In the genomic region with DNA sequence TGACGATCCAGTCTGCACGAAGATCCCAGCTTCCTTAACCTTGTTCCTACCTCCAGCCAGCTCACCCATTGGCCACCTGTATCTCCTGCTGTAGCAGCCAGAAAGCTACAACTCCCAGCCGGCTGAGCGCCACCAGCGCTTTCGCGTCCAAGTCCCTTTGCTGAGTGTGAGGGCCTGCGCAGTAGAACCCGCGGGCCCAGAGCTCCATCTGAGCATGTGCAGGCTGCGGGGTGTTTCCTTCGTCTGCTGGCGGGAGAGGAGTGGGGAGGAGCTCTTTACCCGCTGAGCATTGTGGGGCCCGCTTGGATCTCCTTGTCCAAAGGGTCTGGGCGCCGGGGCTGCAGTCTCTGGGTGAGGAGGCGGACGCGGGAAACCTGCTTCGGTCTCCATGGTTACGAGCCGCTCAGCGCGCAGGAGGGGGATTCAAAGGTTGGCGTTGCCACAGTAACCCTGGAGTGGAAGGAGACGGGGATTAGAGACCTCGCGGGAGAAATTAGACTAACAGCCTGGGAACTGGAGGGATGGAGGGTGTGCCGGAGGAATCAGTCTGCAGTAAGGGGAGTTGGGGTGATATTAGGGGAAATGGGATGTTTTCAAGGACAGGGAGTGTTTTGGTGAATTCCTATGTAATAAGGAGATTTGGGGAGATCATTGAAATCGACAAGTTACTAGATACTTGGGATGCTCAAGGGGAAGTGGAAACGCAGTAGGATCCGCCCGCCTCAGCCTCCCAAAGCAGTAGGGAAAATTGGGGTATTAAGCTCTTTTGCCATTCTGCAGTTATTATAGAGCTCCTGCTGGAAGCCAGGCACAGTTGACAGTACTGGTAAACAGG, we compare ENCODE assay signal across 8 cellular contexts. TPM values are rescaled to one million over a fixed set of nuclear protein-coding genes. Genes with fewer than 3 reads are reported as not detected.
DNase-seq lines count a peak whose midpoint lies in the region; ATAC-seq, FAIRE-seq and TF ChIP-seq lines count a peak whose summit lies in the region.

No MANE protein-coding gene starts in this region.

- H3K4me2 ChIP-seq in H1 (ENCODE audit: insufficient read depth in 1 of 2, low read depth in 2 of 2, low read length in 2 of 2), result peak overlapping the region; percentile 78 to 86

- peak overlapping the region in 3 of 4 experiments; percentile 29 to 52 (median 36); a peak in 5 of 7 replicates for H3K9ac ChIP-seq in H1 (replicated peaks in 1 of 4; ENCODE audit: extremely low read depth in 1 of 4, low read depth in 3 of 4, low read length in 3 of 4)

- TF ChIP-seq CTCF in GM20000 (IDR thresholded peaks at IDR 0.05; ENCODE audit: extremely low read depth, missing control alignments) (no peak), H1 (IDR thresholded peaks at IDR 0.05; ENCODE audit: control extremely low read depth in 1 of 3, insufficient read depth in 1 of 3, low read depth in 1 of 3, low read length in 3 of 3) (no peak)

- CTCF ChIA-PET in H1 (lab: Charles Lee; ENCODE audit: partially characterized antibody), result interaction anchor here (0.6 to 9.4 kb wide), 13 partner anchors 9 to 242 kb away, joined by 3 to 68 read pairs (median 6); no protein-coding TSS in a partner anchor

- H2AK5ac ChIP-seq in H1 (ENCODE audit: low read depth, low read length), result no peak overlapping the region

- no peaks in the 10 kb centered on the region; a peak in 1 of 7 replicates for H3K27me3 ChIP-seq in H1 (replicated peaks in 1 of 4; ENCODE audit: control insufficient read depth in 3 of 4, extremely low read depth in 1 of 4, insufficient read depth in 3 of 4, low read length in 3 of 4)

- H4K8ac ChIP-seq in H1 (ENCODE audit: extremely low read depth, insufficient read depth, low read length), result no peak overlapping the region

- peak; percentile 90 for FAIRE-seq in H1 (lab: Jason Lieb, UNC)

- H3K36me3 Mint-ChIP-seq in memory B cell, result peaks cover 4% of the 10 kb centered on the region

- no peak for TF ChIP-seq EP300 in H1 (IDR thresholded peaks at IDR 0.05; ENCODE audit: borderline replicate concordance in 1 of 2, low read depth in 2 of 2, low read length in 2 of 2)

- no peaks in the 10 kb centered on the region for H3K9me3 Mint-ChIP-seq in memory B cell

- no peak overlapping the region for H3K27ac Mint-ChIP-seq in memory B cell

- H3K27ac ChIP-seq in H1 (ENCODE audit: low read depth, low read length), result peak overlapping the region; percentile 81

- H3K79me2 ChIP-seq in H1 (ENCODE audit: control insufficient read depth in 1 of 2, insufficient read depth in 2 of 2, low read length in 2 of 2), result no peaks in the 10 kb centered on the region

- peak overlapping the region; percentile 32 for H4K5ac ChIP-seq in H1 (ENCODE audit: insufficient read length, low read depth, low read length)

- no peak overlapping the region for H2BK15ac ChIP-seq in H1 (ENCODE audit: low read length)

- 0 out of 2 replicates have a peak overlapping the region, but pooled peaks have one; percentile 11 for H2BK5ac ChIP-seq in H1 (ENCODE audit: low read depth, low read length)

- H2BK20ac ChIP-seq in H1 (ENCODE audit: low read length), result no peak overlapping the region

- TF ChIP-seq POLR2A in H1 (IDR thresholded peaks at IDR 0.05; ENCODE audit: control extremely low read depth in 1 of 2, low read depth in 2 of 2, low read length in 2 of 2), result peak; percentile 63 to 75

- peak overlapping the region; percentile 31 for H4K91ac ChIP-seq in H1 (replicated peaks; ENCODE audit: insufficient read length, low read length)

- no peak overlapping the region for H2BK120ac ChIP-seq in H1 (replicated peaks; ENCODE audit: low read depth, low read length)

- 2% methylated on average over 34 of the region's 34 CpGs; no CpG with 5 or more reads in 1 of the 2 experiments for WGBS in H1 (ENCODE audit: extremely low coverage in 1 of 2, insufficient coverage in 1 of 2, insufficient read length in 1 of 2, insufficient replicate concordance in 2 of 2, low coverage in 1 of 2, low lambda C conversion rate in 2 of 2, missing lambda C conversion rate in 1 of 2), 2 experiments

- no peak overlapping the region for H3K23ac ChIP-seq in H1 (ENCODE audit: insufficient read length)

- peak overlapping the region; percentile 53 to 68 (median 58) for H3K4me3 ChIP-seq in H1 (ENCODE audit: extremely low read depth in 1 of 4, insufficient read depth in 2 of 4, low read depth in 3 of 4, low read length in 4 of 4)

- H4K20me1 ChIP-seq in H1 (replicated peaks in 1 of 2; ENCODE audit: control insufficient read depth in 1 of 2, insufficient read depth in 2 of 2, low read length in 2 of 2), result no peaks in the 10 kb centered on the region

- peak; percentile 98 for ATAC-seq in memory B cell (ENCODE audit: low read depth)

- no peak overlapping the region for H3K56ac ChIP-seq in H1 (replicated peaks; ENCODE audit: insufficient read length, low read depth, low read length)

- H3K4me1 ChIP-seq in H1 (replicated peaks in 1 of 4; ENCODE audit: control insufficient read depth in 3 of 4, insufficient read depth in 4 of 4, low read length in 3 of 4), result peaks cover 0 to 7% (median 1%) of the 10 kb centered on the region in 4 experiments; a peak in 2 of 7 replicates

- POLR2A ChIA-PET in H1 (lab: Charles Lee; ENCODE audit: partially characterized antibody), result interaction anchor here (0.6 to 2.2 kb wide), 12 partner anchors 10 to 272 kb away, joined by 3 to 14 read pairs (median 3); partner anchors contain the start of gene CARD8

- H3K14ac ChIP-seq in H1 (ENCODE audit: insufficient read length), result no peak overlapping the region

- no peaks in the 10 kb centered on the region for H3K27me3 Mint-ChIP-seq in memory B cell

- H3K9me3 ChIP-seq in H1 (ENCODE audit: insufficient read depth in 2 of 2, low read depth in 1 of 2, low read length in 1 of 2), result no peaks in the 10 kb centered on the region

- no peaks in the 10 kb centered on the region for H3K36me3 ChIP-seq in H1 (ENCODE audit: control insufficient read depth in 2 of 4, insufficient read depth in 4 of 4, low read length in 3 of 4)

- DNase-seq in CMK (ENCODE audit: low read depth) (peak; percentile 99), GM20000 (ENCODE audit: low spot score) (peak; percentile 94), HS-5 (ENCODE audit: low read depth) (peak; percentile 85), NK-92 (lab: John Stamatoyannopoulos, UW; ENCODE audit: unreplicated experiment) (peak; percentile 45), H1 (ENCODE audit: low read depth in 1 of 2, low spot score in 2 of 2) (peak; percentile 94 to 96), memory B cell (ENCODE audit: low spot score in 2 of 2) (peak; percentile 72 to 80)
- peak; percentile 93 for DNase-seq in activated CD8-positive, alpha-beta memory T cell treated with anti-CD3 and anti-CD28 coated beads for 24 hours
- peak; percentile 82 for DNase-seq in stimulated activated CD8-positive, alpha-beta memory T cell treated with anti-CD3 and anti-CD28 coated beads, Interleukin-12 subunit alpha, Interleukin-12 subunit beta, amount 100 ng/mL, for 1 hour (ENCODE audit: low read depth)

- no peak for TF ChIP-seq RAD21 in H1 (IDR thresholded peaks at IDR 0.05 in 1 of 2, conservative IDR thresholded peaks at IDR 0.05 in 1 of 2; ENCODE audit: low read depth in 2 of 2, low read length in 2 of 2)

- no peak overlapping the region for H3K18ac ChIP-seq in H1 (ENCODE audit: extremely low read depth, low read length)

- H3K23me2 ChIP-seq in H1 (ENCODE audit: low read depth, low read length), result peaks cover 3% of the 10 kb centered on the region

- H3K4ac ChIP-seq in H1 (replicated peaks; ENCODE audit: insufficient read length, low read depth, low read length), result no peak overlapping the region

- no peak overlapping the region for H2BK12ac ChIP-seq in H1 (ENCODE audit: low read depth, low read length)

- peaks cover 8% of the 10 kb centered on the region for H3K4me1 Mint-ChIP-seq in memory B cell

- H3K79me1 ChIP-seq in H1 (ENCODE audit: low read depth, low read length), result no peaks in the 10 kb centered on the region; the same call in 1 of the 2 replicates

- no peak overlapping the region for H3K4me3 Mint-ChIP-seq in memory B cell

- H2AFZ ChIP-seq in H1 (ENCODE audit: low read length), result peak overlapping the region; percentile 90; the same call in 1 of the 2 replicates

TF ChIP-seq in H1, 55 proteins besides CTCF, POLR2A, EP300 and RAD21 (continues in another document):
- no peak for TF ChIP-seq SP2 (IDR thresholded peaks at IDR 0.05; ENCODE audit: low read length)
- peak; percentile 49 for TF ChIP-seq TBP (IDR thresholded peaks at IDR 0.05; ENCODE audit: low read depth, low read length)
- peak; percentile 19; the same call in 1 of the 2 replicates for TF ChIP-seq RBBP5 (IDR thresholded peaks at IDR 0.05; ENCODE audit: borderline replicate concordance, low read depth, low read length)
- no peak for TF ChIP-seq SIRT6 (IDR thresholded peaks at IDR 0.05; ENCODE audit: low read length)

RNA-seq across cellular contexts. Expression of gene ZSWIM9, which starts 33.5 kb away (rescaled TPM):
- 10.1 and 10.4 TPM in 2 replicates for total RNA-seq in H1 (2021; fragmentation: NEBNext Ultra II Directional; extraction: Animal tissue kit (Norgen Biotek cat#: 25700))
- polyA plus RNA-seq in H1 (2011; rRNA removed), result 1.5 and 3.8 TPM in 2 replicates
- 2.7 TPM for polyA plus RNA-seq in H1 (2011; cell fraction: cytosol; rRNA removed)
- polyA plus RNA-seq in H1 (2011; cell fraction: nucleus; rRNA removed), result 3.6 TPM
- polyA plus RNA-seq in H1 (2012, experiment 1 of 2), result 13.6 to 16.6 TPM (median 13.9 TPM) in 4 replicates
- polyA plus RNA-seq in H1 (2012, experiment 2 of 2), result 4.9 TPM
- 3.7 TPM for polyA plus RNA-seq in H1 (2013, experiment 1 of 2)
- 3.5 TPM for polyA plus RNA-seq in H1 (2013, experiment 2 of 2)
- 0.17 and 0.66 TPM in 2 replicates for polyA minus RNA-seq in H1 (2011; rRNA and poly(A)+ RNA removed)
- 4.8 TPM for polyA minus RNA-seq in H1 (2011; cell fraction: cytosol; rRNA and poly(A)+ RNA removed)
- 4.1 TPM for polyA minus RNA-seq in H1 (2011; cell fraction: nucleus; rRNA and poly(A)+ RNA removed)

RNA-seq across cellular contexts. Expression of gene LIG1, which starts 33.9 kb away (rescaled TPM):
- 97.7 and 113 TPM in 2 replicates for total RNA-seq in H1 (2021; fragmentation: NEBNext Ultra II Directional; extraction: Animal tissue kit (Norgen Biotek cat#: 25700))
- polyA plus RNA-seq in H1 (2011; rRNA removed), result 67.6 and 87.0 TPM in 2 replicates
- 85.8 TPM for polyA plus RNA-seq in H1 (2011; cell fraction: cytosol; rRNA removed)
- 170 TPM for polyA plus RNA-seq in H1 (2011; cell fraction: nucleus; rRNA removed)
- polyA plus RNA-seq in H1 (2012, experiment 1 of 2), result 106 to 137 TPM (median 132 TPM) in 4 replicates
- 85.8 TPM for polyA plus RNA-seq in H1 (2012, experiment 2 of 2)
- 52.5 TPM for polyA plus RNA-seq in H1 (2013, experiment 1 of 2)
- polyA plus RNA-seq in H1 (2013, experiment 2 of 2), result 48.0 TPM
- 74.5 and 96.5 TPM in 2 replicates for polyA minus RNA-seq in H1 (2011; rRNA and poly(A)+ RNA removed)
- 58.7 TPM for polyA minus RNA-seq in H1 (2011; cell fraction: cytosol; rRNA and poly(A)+ RNA removed)
- polyA minus RNA-seq in H1 (2011; cell fraction: nucleus; rRNA and poly(A)+ RNA removed), result 44.9 TPM

RNA-seq across cellular contexts. Expression of gene CARD8, which starts 51.7 kb away (rescaled TPM):
- total RNA-seq in H1 (2021; fragmentation: NEBNext Ultra II Directional; extraction: Animal tissue kit (Norgen Biotek cat#: 25700)), result 24.4 and 26.2 TPM in 2 replicates
- 8.9 and 11.7 TPM in 2 replicates for polyA plus RNA-seq in H1 (2011; rRNA removed)
- 14.9 TPM for polyA plus RNA-seq in H1 (2011; cell fraction: cytosol; rRNA removed)
- 30.3 TPM for polyA plus RNA-seq in H1 (2011; cell fraction: nucleus; rRNA removed)
- 17.1 to 23.6 TPM (median 19.8 TPM) in 4 replicates for polyA plus RNA-seq in H1 (2012, experiment 1 of 2)
- polyA plus RNA-seq in H1 (2012, experiment 2 of 2), result 4.2 TPM
- 18.2 TPM for polyA plus RNA-seq in H1 (2013, experiment 1 of 2)
- 17.6 TPM for polyA plus RNA-seq in H1 (2013, experiment 2 of 2)
- 15.2 and 15.4 TPM in 2 replicates for polyA minus RNA-seq in H1 (2011; rRNA and poly(A)+ RNA removed)
- 8.4 TPM for polyA minus RNA-seq in H1 (2011; cell fraction: cytosol; rRNA and poly(A)+ RNA removed)
- 35.4 TPM for polyA minus RNA-seq in H1 (2011; cell fraction: nucleus; rRNA and poly(A)+ RNA removed)

Comparison
In these comparisons a context has a peak if more than half of its experiments do, and no peak if none do; other contexts are left out.
1. Peak in every context shown above with its lines: DNase-seq, ATAC-seq, H3K4me3 ChIP-seq and H3K27ac ChIP-seq.
2. DNase-seq: peak in every context shown above with its lines; median percentile 99 in CMK; 95 in H1; 94 in GM20000; 93 in activated CD8-positive, alpha-beta memory T cell treated with anti-CD3 and anti-CD28 coated beads for 24 hours; 85 in HS-5; 82 in stimulated activated CD8-positive, alpha-beta memory T cell treated with anti-CD3 and anti-CD28 coated beads, Interleukin-12 subunit alpha, Interleukin-12 subunit beta, amount 100 ng/mL, for 1 hour; 76 in memory B cell; 45 in NK-92.